In genomic region chr3:71095511-71096305, GRCh38 we compare ENCODE assay signal across 26 cellular contexts.
DNase-seq lines count a peak whose midpoint lies in the region; ATAC-seq and TF ChIP-seq lines count a peak whose summit lies in the region.
"Had no signal": no experiment of that assay in that cellular context is flagged by ENCODE, and none has a peak within 500 bp of the region (broad histone marks: within the 10 kb centered on the region; RNA-seq: fewer than 3 reads in every experiment).

No MANE protein-coding gene starts in this region.

- H3K4me3 ChIP-seq in A673 (ENCODE audit: low read depth, low read length, poor library complexity, severe bottlenecking) (no peak overlapping the region), foreskin fibroblast (ENCODE audit: low read depth in 1 of 2, low read length in 2 of 2) (no peak overlapping the region), tibial nerve (no peak overlapping the region)
- H3K4me3 ChIP-seq: adrenal gland, esophagus squamous epithelium, left ventricle myocardium inferior, right atrium auricular region, thyroid gland had no signal

- ATAC-seq in CD4-positive, alpha-beta T cell (ENCODE audit: poor library complexity) = no peak
- ATAC-seq in activated T-helper 17 cell treated with anti-CD3 and anti-CD28 coated beads, Interleukin-2, amount 50 U/mL, for 72 hours (replicated peaks) = no peak

- peaks cover 86% of the 10 kb centered on the region for H3K4me1 Mint-ChIP-seq in CD4-positive, alpha-beta T cell (ENCODE audit: low read depth)
- peaks cover 41% of the 10 kb centered on the region for H3K4me1 Mint-ChIP-seq in activated T-helper 17 cell treated with anti-CD3 and anti-CD28 coated beads, Interleukin-2, amount 50 U/mL, for 72 hours
- peaks cover 9% of the 10 kb centered on the region for H3K4me1 Mint-ChIP-seq in Calu3 (ENCODE audit: low read depth, unreplicated experiment)

- DNase-seq in A673 (ENCODE audit: low spot score) (peak; percentile 17), foreskin fibroblast (peak; percentile 63 to 76), AG08395 (ENCODE audit: low spot score) (no peak), Calu3 (no peak), tibial nerve (ENCODE audit: low spot score in 2 of 2) (no peak), NCI-H526 treated with DMSO at 0.1 percent for 48 hours (lab: John Stamatoyannopoulos, UW) (no peak)
- no peak for DNase-seq in CD4-positive, alpha-beta T cell
- DNase-seq: activated CD4-positive, alpha-beta T cell treated with anti-CD3 and anti-CD28 coated beads, Interleukin-2, amount 50 U/mL, for 48 hours; activated T-cell treated with anti-CD3 and anti-CD28 coated beads, Interleukin-2, amount 50 U/mL, for 4 hours; adrenal gland; effector CD4-positive, alpha-beta T cell; EL; esophagus squamous epithelium; head of caudate nucleus; left ventricle myocardium inferior; NCI-H1092 treated with DMSO at 0.1 percent for 48 hours; NCI-H2029 treated with DMSO at 0.1 percent for 48 hours; occipital lobe; stimulated activated CD4-positive, alpha-beta T cell treated with anti-CD3 and anti-CD28 coated beads, Interleukin-15, amount 100 ng/mL, for 24 hours; SW 1271; thyroid gland had no signal

- H3K36me3 ChIP-seq in A673 (ENCODE audit: insufficient read depth, low read length, poor library complexity, severe bottlenecking) (no peaks in the 10 kb centered on the region), tibial nerve (no peaks in the 10 kb centered on the region)
- H3K36me3 ChIP-seq: adrenal gland, esophagus squamous epithelium, left ventricle myocardium inferior, right atrium auricular region, thyroid gland had no signal

- H3K9me3 ChIP-seq in A673 (ENCODE audit: low read depth, low read length, poor library complexity, severe bottlenecking) (no peaks in the 10 kb centered on the region), tibial nerve (no peaks in the 10 kb centered on the region)
- H3K9me3 ChIP-seq in CD4-positive, alpha-beta T cell (ENCODE audit: control insufficient read depth, low read length) = no peaks in the 10 kb centered on the region
- H3K9me3 ChIP-seq: adrenal gland, esophagus squamous epithelium, left ventricle myocardium inferior, right atrium auricular region, thyroid gland had no signal

- TF ChIP-seq CTCF in A673 (conservative IDR thresholded peaks at IDR 0.05; ENCODE audit: low read depth, low read length) (no peak), foreskin fibroblast (IDR thresholded peaks at IDR 0.05; ENCODE audit: low read depth, low read length) (no peak), Calu3 (IDR thresholded peaks at IDR 0.05; ENCODE audit: unreplicated experiment) (no peak), tibial nerve (IDR thresholded peaks at IDR 0.05) (no peak)
- TF ChIP-seq CTCF in CD4-positive, alpha-beta T cell (IDR thresholded peaks at IDR 0.05) = no peak

- no peak overlapping the region for H3K4me3 Mint-ChIP-seq in CD4-positive, alpha-beta T cell
- H3K4me3 Mint-ChIP-seq in activated T-helper 17 cell treated with anti-CD3 and anti-CD28 coated beads, Interleukin-2, amount 50 U/mL, for 72 hours = peak overlapping the region; percentile 81
- H3K4me3 Mint-ChIP-seq in Calu3 (ENCODE audit: low read depth, unreplicated experiment) = no peak overlapping the region
- H3K4me3 Mint-ChIP-seq: activated T-cell treated with anti-CD3 and anti-CD28 coated beads, Interleukin-2, amount 50 U/mL, for 4 hours; central memory CD8-positive, alpha-beta T cell; stimulated activated effector memory CD8-positive, alpha-beta T cell treated with anti-CD3 and anti-CD28 coated beads, Interleukin-12 subunit alpha, Interleukin-12 subunit beta, amount 100 ng/mL, for 72 hours had no signal

- no peaks in the 10 kb centered on the region for H3K27me3 Mint-ChIP-seq in CD4-positive, alpha-beta T cell
- H3K27me3 Mint-ChIP-seq in activated T-helper 17 cell treated with anti-CD3 and anti-CD28 coated beads, Interleukin-2, amount 50 U/mL, for 72 hours = no peaks in the 10 kb centered on the region
- H3K27me3 Mint-ChIP-seq in Calu3 (ENCODE audit: unreplicated experiment) = no peaks in the 10 kb centered on the region
- H3K27me3 Mint-ChIP-seq: central memory CD8-positive, alpha-beta T cell had no signal

- BruUV-seq in A673 (replicated peaks; lab: Mats Ljungman, UMichigan) (no TSS peak), Calu3 (replicated peaks; lab: Mats Ljungman, UMichigan) (no TSS peak)

- CTCF ChIA-PET in A673 (lab: Charles Lee) = no interaction called here
- CTCF ChIA-PET in CD4-positive, alpha-beta T cell (lab: Charles Lee) = no interaction called here
- CTCF ChIA-PET in Calu3 (lab: Charles Lee) = no interaction called here

- peak overlapping the region; percentile 83 for H3K27ac Mint-ChIP-seq in CD4-positive, alpha-beta T cell
- H3K27ac Mint-ChIP-seq in activated T-helper 17 cell treated with anti-CD3 and anti-CD28 coated beads, Interleukin-2, amount 50 U/mL, for 72 hours = peak overlapping the region; percentile 20
- no peak overlapping the region for H3K27ac Mint-ChIP-seq in Calu3 (ENCODE audit: unreplicated experiment)
- H3K27ac Mint-ChIP-seq: stimulated activated effector memory CD8-positive, alpha-beta T cell treated with anti-CD3 and anti-CD28 coated beads, Interleukin-12 subunit alpha, Interleukin-12 subunit beta, amount 100 ng/mL, for 72 hours had no signal

- no peak for TF ChIP-seq EP300 in tibial nerve (IDR thresholded peaks at IDR 0.05)

- intact Hi-C loops in A673 (cut with micrococcal nuclease; ENCODE audit: unreplicated experiment) (no loop called here), Calu3 (cut with micrococcal nuclease; ENCODE audit: unreplicated experiment) (no loop called here)
- intact Hi-C loops in CD4-positive, alpha-beta T cell (cut with DNase I, micrococcal nuclease) = no loop called here

- peaks cover 75% of the 10 kb centered on the region for H3K36me3 Mint-ChIP-seq in CD4-positive, alpha-beta T cell (ENCODE audit: low read depth)
- H3K36me3 Mint-ChIP-seq in activated T-helper 17 cell treated with anti-CD3 and anti-CD28 coated beads, Interleukin-2, amount 50 U/mL, for 72 hours (ENCODE audit: low read depth) = peaks cover 73% of the 10 kb centered on the region
- no peaks in the 10 kb centered on the region for H3K36me3 Mint-ChIP-seq in Calu3 (ENCODE audit: insufficient read depth, unreplicated experiment)

- H3K27me3 ChIP-seq in A673 (replicated peaks; ENCODE audit: insufficient read depth, low read depth, low read length, poor library complexity) (no peaks in the 10 kb centered on the region), tibial nerve (no peaks in the 10 kb centered on the region)
- H3K27me3 ChIP-seq in CD4-positive, alpha-beta T cell (ENCODE audit: control insufficient read depth, insufficient read depth, low read length) = no peaks in the 10 kb centered on the region
- H3K27me3 ChIP-seq: adrenal gland, esophagus squamous epithelium, right atrium auricular region, thyroid gland had no signal

- POLR2A ChIA-PET in A673 (lab: Charles Lee; ENCODE audit: low non-redundant PET) = no interaction called here
- POLR2A ChIA-PET in CD4-positive, alpha-beta T cell (lab: Charles Lee) = no interaction called here

- no peak for TF ChIP-seq POLR2A in tibial nerve (IDR thresholded peaks at IDR 0.05)

- H3K27ac ChIP-seq in A673 (ENCODE audit: low read depth, low read length, poor library complexity, severe bottlenecking) (no peak overlapping the region), tibial nerve (no peak overlapping the region)
- H3K27ac ChIP-seq in CD4-positive, alpha-beta T cell (ENCODE audit: low read depth, low read length) = no peak overlapping the region
- H3K27ac ChIP-seq: adrenal gland, left ventricle myocardium inferior, right atrium auricular region, RWPE1, thyroid gland had no signal

- peaks cover 10% of the 10 kb centered on the region for H3K4me1 ChIP-seq in A673 (ENCODE audit: insufficient read depth, low read length, poor library complexity, severe bottlenecking)
- H3K4me1 ChIP-seq in tibial nerve = peaks cover 0 to 3% (median 0%) of the 10 kb centered on the region in 4 donors
- H3K4me1 ChIP-seq: adrenal gland had no signal

- 98 to 100% methylated on average over 1 of the region's 1 CpG for WGBS in tibial nerve, 2 donors

- H3K9me3 Mint-ChIP-seq in CD4-positive, alpha-beta T cell = no peaks in the 10 kb centered on the region
- no peaks in the 10 kb centered on the region for H3K9me3 Mint-ChIP-seq in activated T-helper 17 cell treated with anti-CD3 and anti-CD28 coated beads, Interleukin-2, amount 50 U/mL, for 72 hours
- H3K9me3 Mint-ChIP-seq in Calu3 (ENCODE audit: low read depth, unreplicated experiment) = no peaks in the 10 kb centered on the region
- H3K9me3 Mint-ChIP-seq: central memory CD8-positive, alpha-beta T cell; stimulated activated effector memory CD8-positive, alpha-beta T cell treated with anti-CD3 and anti-CD28 coated beads, Interleukin-12 subunit alpha, Interleukin-12 subunit beta, amount 100 ng/mL, for 72 hours had no signal

Comparison
In these comparisons a context has a peak if more than half of its experiments do, and no peak if none do; other contexts are left out.
1. DNase-seq: peak in A673 (single experiment) and foreskin fibroblast (2 of 2); none in CD4-positive, alpha-beta T cell (0 of 10), AG08395 (single experiment), Calu3 (single experiment), tibial nerve (0 of 2) and NCI-H526 treated with DMSO at 0.1 percent for 48 hours (single experiment).